In genomic region chr2:135056790-135057189, GRCh38 we compare ENCODE assay signal across 16 cellular contexts. TPM values are rescaled to one million over a fixed set of nuclear protein-coding genes. Genes with fewer than 3 reads are reported as not detected.
A peak's percentile ranks its signal among the peaks of the same experiment; 100 is the strongest.
DNase-seq lines count a peak whose midpoint lies in the region; ATAC-seq and TF ChIP-seq lines count a peak whose summit lies in the region.
"Had no signal": no experiment of that assay in that cellular context is flagged by ENCODE, and none has a peak within 500 bp of the region (broad histone marks: within the 10 kb centered on the region; RNA-seq: fewer than 3 reads in every experiment).

No MANE protein-coding gene starts in this region.

- DNase-seq in NCI-H2107 treated with DMSO at 0.1 percent for 48 hours (lab: John Stamatoyannopoulos, UW; ENCODE audit: unreplicated experiment) = peak; percentile 14
- no peak for DNase-seq in NCI-H2107 (lab: John Stamatoyannopoulos, UW)
- DNase-seq in H4 (ENCODE audit: low spot score) = peak; percentile 7
- DNase-seq in foreskin keratinocyte = peak in 1 of 2 donors; percentile 19
- DNase-seq in colonic mucosa = no peak
- DNase-seq: activated CD4-positive, CD25-positive, alpha-beta regulatory T cell; cerebellar nuclear complex; NCI-H1417 treated with DMSO at 0.1 percent for 48 hours; NCI-H748 treated with DMSO at 0.1 percent for 48 hours; occipital lobe had no signal

- TF ChIP-seq CTCF in foreskin keratinocyte (conservative IDR thresholded peaks at IDR 0.05) = no peak
- TF ChIP-seq CTCF in colonic mucosa (IDR thresholded peaks at IDR 0.05) = no peak

- H3K4me1 Mint-ChIP-seq in activated T-helper 17 cell treated with anti-CD3 and anti-CD28 coated beads, Interleukin-2, amount 50 U/mL, for 72 hours = peaks cover 28% of the 10 kb centered on the region

- H3K9me3 ChIP-seq in colonic mucosa = no peaks in the 10 kb centered on the region

- no peaks in the 10 kb centered on the region for H3K27me3 Mint-ChIP-seq in activated T-helper 17 cell treated with anti-CD3 and anti-CD28 coated beads, Interleukin-2, amount 50 U/mL, for 72 hours

- peak overlapping the region; percentile 18 for H3K27ac Mint-ChIP-seq in activated T-helper 17 cell treated with anti-CD3 and anti-CD28 coated beads, Interleukin-2, amount 50 U/mL, for 72 hours
- H3K27ac Mint-ChIP-seq: activated T-helper 2 cell treated with anti-CD3 and anti-CD28 coated beads, Interferon-gamma antibody, Interleukin-2, Interleukin-4, amounts not matched to agents 10 μg/mL and 5 μg/mL and 100 μg/mL, durations not matched to agents 14 hours and 24 hours and 36 hours had no signal

- no peak for ATAC-seq in activated T-helper 17 cell treated with anti-CD3 and anti-CD28 coated beads, Interleukin-2, amount 50 U/mL, for 72 hours (replicated peaks)
- ATAC-seq in foreskin keratinocyte = no peak
- no peak for ATAC-seq in GM21576 (IDR thresholded peaks at IDR 0.05; ENCODE audit: unreplicated experiment)
- ATAC-seq in HG03342 (IDR thresholded peaks at IDR 0.05; ENCODE audit: unreplicated experiment) = no peak

- H3K4me1 ChIP-seq in foreskin keratinocyte = peaks cover 24% of the 10 kb centered on the region
- H3K4me1 ChIP-seq in colonic mucosa = no peaks in the 10 kb centered on the region

- no peak overlapping the region for H3K4me3 ChIP-seq in colonic mucosa

- H3K36me3 ChIP-seq in colonic mucosa = no peaks in the 10 kb centered on the region

- no peak overlapping the region for H3K9ac ChIP-seq in colonic mucosa (ENCODE audit: low read depth in 2 of 2, low read length in 2 of 2)

- peak overlapping the region; percentile 34 for H3K4me3 Mint-ChIP-seq in activated T-helper 17 cell treated with anti-CD3 and anti-CD28 coated beads, Interleukin-2, amount 50 U/mL, for 72 hours

- peaks cover 72% of the 10 kb centered on the region for H3K36me3 Mint-ChIP-seq in activated T-helper 17 cell treated with anti-CD3 and anti-CD28 coated beads, Interleukin-2, amount 50 U/mL, for 72 hours (ENCODE audit: low read depth)

- intact Hi-C loops in colonic mucosa (cut with DNase I) = no loop called here

- no peaks in the 10 kb centered on the region for H3K27me3 ChIP-seq in foreskin keratinocyte
- H3K27me3 ChIP-seq in colonic mucosa = no peaks in the 10 kb centered on the region

- no peaks in the 10 kb centered on the region for H3K9me3 Mint-ChIP-seq in activated T-helper 17 cell treated with anti-CD3 and anti-CD28 coated beads, Interleukin-2, amount 50 U/mL, for 72 hours

- H3K27ac ChIP-seq in foreskin keratinocyte = peak overlapping the region; percentile 5
- no peak overlapping the region for H3K27ac ChIP-seq in colonic mucosa

RNA-seq across cellular contexts. Expression of gene RAB3GAP1, which starts 4.7 kb away (rescaled TPM):
- 35.4 and 36.8 TPM in 2 replicates for total RNA-seq in H4 (2014; rRNA removed; shearing (Covaris generic))
- 10 to 100 TPM; 19.9 to 28.3 TPM for total RNA-seq in activated T-helper 17 cell treated with anti-CD3 and anti-CD28 coated beads, Interleukin-2, amount 50 U/mL, for 72 hours
- total RNA-seq in foreskin keratinocyte = 54.5 and 58.8 TPM in 2 replicates
- polyA plus RNA-seq in foreskin keratinocyte = 25.6 and 26.3 TPM in 2 replicates
- total RNA-seq in colonic mucosa = 10 to 100 TPM; 34.3 to 47.9 TPM

RNA-seq across cellular contexts. Expression of gene MAP3K19, which starts 9.5 kb away (rescaled TPM):
- not detected in 2 replicates for total RNA-seq in H4 (2014; rRNA removed; shearing (Covaris generic))
- under 1 TPM in 1 of 2 donors, not detected in 1; 0.13 TPM for total RNA-seq in activated T-helper 17 cell treated with anti-CD3 and anti-CD28 coated beads, Interleukin-2, amount 50 U/mL, for 72 hours
- total RNA-seq in foreskin keratinocyte = not detected in 2 replicates
- not detected in 2 replicates for polyA plus RNA-seq in foreskin keratinocyte
- not detected for total RNA-seq in colonic mucosa
- total RNA-seq: A172; activated T-helper 2 cell treated with anti-CD3 and anti-CD28 coated beads, Interferon-gamma antibody, Interleukin-2, Interleukin-4, amounts not matched to agents 10 μg/mL and 5 μg/mL and 100 μg/mL, durations not matched to agents 14 hours and 24 hours and 36 hours had no signal
- polyA plus RNA-seq: esophagus had no signal

Comparison
In these comparisons a context has a peak if more than half of its experiments do, and no peak if none do; other contexts are left out.
1. DNase-seq: peak in NCI-H2107 treated with DMSO at 0.1 percent for 48 hours (single experiment) and H4 (single experiment); none in NCI-H2107 (single experiment) and colonic mucosa (single experiment).